13 cellular contexts compared by ENCODE assay signal in the genomic region with DNA sequence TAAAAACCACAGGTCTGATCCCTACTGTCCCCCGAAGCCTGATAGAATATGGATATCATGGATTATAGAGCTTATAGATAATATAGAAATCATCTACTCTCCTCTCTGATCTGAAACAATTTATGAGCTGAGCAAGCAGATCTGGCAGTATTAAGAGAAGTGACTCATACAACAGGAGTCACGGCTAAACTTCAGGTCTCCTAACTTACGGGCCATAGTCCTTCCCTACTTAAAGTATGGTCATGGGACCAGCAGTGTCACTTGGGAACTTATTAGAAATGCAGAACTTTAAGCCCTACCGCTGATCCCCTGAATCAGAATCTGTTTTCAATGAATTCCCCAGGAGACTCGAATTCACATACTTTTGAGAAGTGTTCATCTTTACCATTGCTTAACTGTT.
"Had no signal": no experiment of that assay in that cellular context is flagged by ENCODE, and none has a peak within 500 bp of the region (broad histone marks: within the 10 kb centered on the region; RNA-seq: fewer than 3 reads in every experiment).

No MANE protein-coding gene starts in this region.

- H3K27ac ChIP-seq: gastroesophageal sphincter, pancreas, thyroid gland, vagina had no signal

- H3K9me3 ChIP-seq: gastroesophageal sphincter, mucosa of descending colon, pancreas, thyroid gland, vagina had no signal

- H3K36me3 ChIP-seq: gastroesophageal sphincter, pancreas, thyroid gland, vagina had no signal

- ATAC-seq: gastroesophageal sphincter; left lobe of liver; mucosa of descending colon; naive thymus-derived CD8-positive, alpha-beta T cell; pancreas; stimulated activated memory B cell treated with anti-CD40 and anti-IgM and Interleukin-4, amounts not matched to agents 10 μg/mL and 1 μg/mL and 100 μg/mL, for 72 hours had no signal

- H3K27me3 ChIP-seq: gastroesophageal sphincter, pancreas, thyroid gland, vagina had no signal

- DNase-seq: activated CD4-positive, alpha-beta T cell treated with anti-CD3 and anti-CD28 coated beads, Interleukin-2, amount 50 U/mL, for 1 hour; activated CD8-positive, alpha-beta memory T cell treated with anti-CD3 and anti-CD28 coated beads for 24 hours; activated naive CD8-positive, alpha-beta T cell treated with anti-CD3 and anti-CD28 coated beads for 36 hours; amygdala; mucosa of descending colon; naive thymus-derived CD8-positive, alpha-beta T cell; pancreas; stimulated activated CD4-positive, alpha-beta T cell treated with anti-CD3 and anti-CD28 coated beads, Interleukin-2, amount 100 ng/mL, for 48 hours; thyroid gland had no signal

- H3K4me1 ChIP-seq: gastroesophageal sphincter, pancreas, thyroid gland, vagina had no signal

- H3K4me3 ChIP-seq: gastroesophageal sphincter, mucosa of descending colon, pancreas, thyroid gland, vagina had no signal
